8 cellular contexts compared by ENCODE assay signal in the genomic region with DNA sequence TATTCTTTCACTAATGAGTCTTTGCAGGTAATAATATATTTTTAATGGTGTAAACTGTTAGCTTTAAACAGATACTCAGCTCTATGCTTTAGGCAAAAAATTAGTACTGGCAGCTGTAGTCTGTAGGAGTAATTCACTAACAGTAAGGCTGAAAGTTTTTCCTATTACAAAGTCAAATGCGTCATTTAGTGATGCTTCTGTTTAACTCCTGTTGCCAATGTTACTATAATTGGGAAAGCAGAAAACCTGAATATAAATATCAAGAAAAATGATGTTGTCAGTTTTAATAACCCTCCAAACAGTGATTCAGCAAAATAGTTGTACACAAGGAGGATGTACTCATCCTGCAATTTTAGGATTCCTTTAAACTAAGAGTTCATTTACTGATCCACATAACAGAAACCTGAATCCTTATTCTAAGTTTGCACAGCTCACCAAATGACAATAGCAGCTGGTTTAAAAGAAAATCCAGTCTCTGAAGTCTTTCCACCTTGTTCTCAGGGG. TPM values are rescaled to one million over a fixed set of nuclear protein-coding genes. Genes with fewer than 3 reads are reported as not detected.
DNase-seq lines count a peak whose midpoint lies in the region; ATAC-seq lines count a peak whose summit lies in the region.

No MANE protein-coding gene starts in this region.

- H3K27ac Mint-ChIP-seq in T-helper 1 cell treated with Interleukin-12 subunit alpha and Interleukin-12 subunit beta and Interleukin-4 antibody, amounts not matched to agents 30 μg/mL and 1 μg/mL, for 36 hours: peak overlapping the region; percentile 72
- peak overlapping the region; percentile 66 to 96 for H3K27ac Mint-ChIP-seq in T-cell
- H3K27ac Mint-ChIP-seq in stimulated activated naive CD8-positive, alpha-beta T cell treated with anti-CD3 and anti-CD28 coated beads, Interleukin-15, amount 100 ng/mL, for 72 hours: peak overlapping the region in 1 of 2 donors; percentile 20

- no peaks in the 10 kb centered on the region for H3K27me3 Mint-ChIP-seq in T-helper 1 cell treated with Interleukin-12 subunit alpha and Interleukin-12 subunit beta and Interleukin-4 antibody, amounts not matched to agents 30 μg/mL and 1 μg/mL, for 36 hours (ENCODE audit: low read depth)
- no peaks in the 10 kb centered on the region for H3K27me3 Mint-ChIP-seq in T-cell
- H3K27me3 Mint-ChIP-seq in stimulated activated naive CD8-positive, alpha-beta T cell treated with anti-CD3 and anti-CD28 coated beads, Interleukin-15, amount 100 ng/mL, for 72 hours: no peaks in the 10 kb centered on the region

- CTCF ChIA-PET in T-cell (lab: Charles Lee): interaction anchor here in 1 of 2 donors (0.6 to 1.5 kb wide), 3 partner anchors 13 to 49 kb away, joined by 4 to 6 read pairs (median 4); no protein-coding TSS in a partner anchor

- peaks cover 3% of the 10 kb centered on the region for H3K9me3 Mint-ChIP-seq in T-helper 1 cell treated with Interleukin-12 subunit alpha and Interleukin-12 subunit beta and Interleukin-4 antibody, amounts not matched to agents 30 μg/mL and 1 μg/mL, for 36 hours
- H3K9me3 Mint-ChIP-seq in T-cell: no peaks in the 10 kb centered on the region
- peaks cover 6 to 10% of the 10 kb centered on the region in 2 donors for H3K9me3 Mint-ChIP-seq in stimulated activated naive CD8-positive, alpha-beta T cell treated with anti-CD3 and anti-CD28 coated beads, Interleukin-15, amount 100 ng/mL, for 72 hours

- POLR2A ChIA-PET in T-cell (lab: Charles Lee): interaction anchor here in 1 of 2 donors (0.5 to 1.5 kb wide), 2 partner anchors 12 to 134 kb away, joined by 4 to 9 read pairs; no protein-coding TSS in a partner anchor

- ATAC-seq in T-cell (replicated peaks in 1 of 4) (no peak), GM21381 (IDR thresholded peaks at IDR 0.05; ENCODE audit: unreplicated experiment) (no peak)
- no peak for ATAC-seq in stimulated activated naive CD8-positive, alpha-beta T cell treated with anti-CD3 and anti-CD28 coated beads, Interleukin-15, amount 100 ng/mL, for 72 hours

- H3K36me3 Mint-ChIP-seq in T-helper 1 cell treated with Interleukin-12 subunit alpha and Interleukin-12 subunit beta and Interleukin-4 antibody, amounts not matched to agents 30 μg/mL and 1 μg/mL, for 36 hours (ENCODE audit: low read depth): peaks cover 38% of the 10 kb centered on the region
- H3K36me3 Mint-ChIP-seq in T-cell: peaks cover 27% of the 10 kb centered on the region

- peak overlapping the region; percentile 92 for H3K4me3 Mint-ChIP-seq in T-helper 1 cell treated with Interleukin-12 subunit alpha and Interleukin-12 subunit beta and Interleukin-4 antibody, amounts not matched to agents 30 μg/mL and 1 μg/mL, for 36 hours
- peak overlapping the region; percentile 96 to 98 (median 98) for H3K4me3 Mint-ChIP-seq in T-cell
- peak overlapping the region; percentile 27 to 96 for H3K4me3 Mint-ChIP-seq in stimulated activated naive CD8-positive, alpha-beta T cell treated with anti-CD3 and anti-CD28 coated beads, Interleukin-15, amount 100 ng/mL, for 72 hours

- peaks cover 69% of the 10 kb centered on the region for H3K4me1 Mint-ChIP-seq in T-helper 1 cell treated with Interleukin-12 subunit alpha and Interleukin-12 subunit beta and Interleukin-4 antibody, amounts not matched to agents 30 μg/mL and 1 μg/mL, for 36 hours (ENCODE audit: low read depth)
- peaks cover 76 to 77% (median 76%) of the 10 kb centered on the region in 3 donors for H3K4me1 Mint-ChIP-seq in T-cell
- H3K4me1 Mint-ChIP-seq in stimulated activated naive CD8-positive, alpha-beta T cell treated with anti-CD3 and anti-CD28 coated beads, Interleukin-15, amount 100 ng/mL, for 72 hours: peaks cover 72% of the 10 kb centered on the region

- DNase-seq in T-helper 1 cell (no peak), T-cell (no peak), fibroblast of the conjunctiva (ENCODE audit: low read depth) (peak; percentile 22), mucosa of gallbladder (ENCODE audit: low spot score) (no peak)
- no peak for DNase-seq in stimulated activated naive CD8-positive, alpha-beta T cell treated with anti-CD3 and anti-CD28 coated beads, Interleukin-15, amount 100 ng/mL, for 72 hours
- no peak for DNase-seq in stimulated activated CD4-positive, alpha-beta T cell treated with anti-CD3 and anti-CD28 coated beads, Interleukin-4, amount 100 ng/mL, for 24 hours

RNA-seq across cellular contexts. Expression of a gene that starts 4.3 kb away (rescaled TPM):
- 10 to 100 TPM; 58.7 to 97.5 (median 72.6) TPM for total RNA-seq in T-cell
- 20.9 TPM for total RNA-seq in mucosa of gallbladder
